14 cellular contexts compared by ENCODE assay signal in the genomic region with DNA sequence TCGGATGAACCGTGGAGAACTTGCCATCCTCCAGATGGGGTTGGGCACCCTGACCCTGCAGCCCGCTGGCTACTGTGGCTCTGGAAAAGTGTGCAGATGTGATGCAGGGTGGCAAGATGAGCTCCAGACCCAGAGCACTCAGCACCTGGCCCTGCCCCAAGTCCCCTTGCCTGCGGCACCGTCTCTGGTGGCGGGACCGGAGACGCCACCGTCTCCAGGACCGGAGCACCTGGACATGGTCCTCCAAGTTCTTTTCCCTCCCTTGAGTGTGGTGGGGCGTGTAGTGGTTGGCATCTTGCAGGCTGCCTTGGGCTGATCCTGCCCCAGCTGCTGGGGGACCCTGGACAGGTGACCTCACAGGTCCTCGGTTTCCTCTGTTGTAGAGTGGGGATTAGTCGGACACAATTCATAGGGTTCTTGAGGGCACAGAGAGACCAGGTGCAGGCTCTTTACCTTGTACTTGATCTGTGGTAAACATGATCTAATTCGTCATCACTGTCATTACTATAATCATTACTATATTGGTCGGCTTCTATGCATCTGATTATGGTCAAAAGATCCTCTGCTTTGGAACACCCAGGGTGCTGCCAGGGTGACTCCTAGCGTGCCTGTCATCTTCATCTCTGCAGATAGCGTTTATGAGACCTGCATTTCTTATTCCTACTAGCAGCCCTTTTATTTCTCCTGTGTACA.
DNase-seq lines count a peak whose midpoint lies in the region; ATAC-seq lines count a peak whose summit lies in the region.
"Had no signal": no experiment of that assay in that cellular context is flagged by ENCODE, and none has a peak within 500 bp of the region (broad histone marks: within the 10 kb centered on the region; RNA-seq: fewer than 3 reads in every experiment).

No MANE protein-coding gene starts in this region.

- H3K79me1 ChIP-seq in neuronal stem cell (ENCODE audit: low read depth, low read length): peaks cover 5% of the 10 kb centered on the region

- H3K9me3 ChIP-seq in right cardiac atrium (ENCODE audit: control insufficient read depth, low read length) (no peaks in the 10 kb centered on the region), GM23248 (ENCODE audit: low read depth) (no peaks in the 10 kb centered on the region), neuronal stem cell (replicated peaks in 1 of 2; ENCODE audit: control insufficient read depth in 2 of 2, insufficient read depth in 1 of 2, low read depth in 1 of 2, low read length in 2 of 2) (no peaks in the 10 kb centered on the region), stomach smooth muscle (ENCODE audit: control insufficient read depth in 2 of 2, low read length in 2 of 2) (no peaks in the 10 kb centered on the region)

- H3K18ac ChIP-seq in neuronal stem cell (ENCODE audit: low read length): peak overlapping the region; percentile 57

- ATAC-seq in Right ventricle myocardium inferior: no peak
- ATAC-seq in right cardiac atrium: no peak

- peak overlapping the region; percentile 97 for H3K14ac ChIP-seq in neuronal stem cell (ENCODE audit: low read length)

- 86% methylated on average over 17 of the region's 17 CpGs for WGBS in right cardiac atrium
- 87% methylated on average over 17 of the region's 17 CpGs for WGBS in GM23248 (ENCODE audit: low coverage in 1 of 2, low lambda C conversion rate in 2 of 2, missing lambda C conversion rate in 2 of 2), 2 experiments
- WGBS in neuronal stem cell (ENCODE audit: extremely low coverage in 2 of 2, insufficient read length in 2 of 2, insufficient replicate concordance in 1 of 2), 2 donors: no CpG with 5 or more reads among the region's 17 CpGs

- H3K4me1 ChIP-seq in right cardiac atrium (ENCODE audit: control insufficient read depth, insufficient read depth, low read length) (no peaks in the 10 kb centered on the region), GM23248 (ENCODE audit: insufficient read depth) (no peaks in the 10 kb centered on the region), neuronal stem cell (ENCODE audit: control insufficient read depth in 2 of 2, insufficient read depth in 1 of 2, low read depth in 1 of 2, low read length in 2 of 2) (no peaks in the 10 kb centered on the region), stomach smooth muscle (ENCODE audit: control insufficient read depth, insufficient read depth, low read length) (peaks cover 45% of the 10 kb centered on the region)

- DNase-seq in Right ventricle myocardium inferior (ENCODE audit: missing footprints): peak; percentile 49
- no peak for DNase-seq in right cardiac atrium
- no peak for DNase-seq in GM23248
- DNase-seq in neuronal stem cell (ENCODE audit: low spot score): no peak
- no peak for DNase-seq in SKM-1 (lab: John Stamatoyannopoulos, UW; ENCODE audit: unreplicated experiment)
- no peak for DNase-seq in glomerular visceral epithelial cell (ENCODE audit: extremely low spot score)
- DNase-seq in RKO (ENCODE audit: low spot score): no peak
- DNase-seq: CD4-positive, CD25-positive, alpha-beta regulatory T cell; NCI-H1436; NCI-H2029; NCI-H510A treated with DMSO at 0.1 percent for 48 hours; NCI-H82; SHP77 treated with DMSO at 0.1 percent for 48 hours had no signal

- no peak overlapping the region for H2BK12ac ChIP-seq in neuronal stem cell (ENCODE audit: low read length)

- no peaks in the 10 kb centered on the region for H3K27me3 ChIP-seq in right cardiac atrium (ENCODE audit: control insufficient read depth, insufficient read depth)
- no peaks in the 10 kb centered on the region for H3K27me3 ChIP-seq in GM23248 (replicated peaks; ENCODE audit: insufficient read depth)
- H3K27me3 ChIP-seq in neuronal stem cell (ENCODE audit: control insufficient read depth in 3 of 3, insufficient read depth in 3 of 3, low read depth in 1 of 3, low read length in 3 of 3): no peaks in the 10 kb centered on the region
- H3K27me3 ChIP-seq in stomach smooth muscle (ENCODE audit: control insufficient read depth in 1 of 2, insufficient read depth in 2 of 2, low read length in 2 of 2): no peaks in the 10 kb centered on the region

- H3K4me2 ChIP-seq in GM23248 (ENCODE audit: unreplicated experiment): no peak overlapping the region
- H3K4me2 ChIP-seq in neuronal stem cell (ENCODE audit: insufficient read depth, low read length, poor library complexity, severe bottlenecking): no peak overlapping the region

- H3K4me3 ChIP-seq in right cardiac atrium (ENCODE audit: low read length) (no peak overlapping the region), GM23248 (no peak overlapping the region), neuronal stem cell (ENCODE audit: low read length in 2 of 2) (peak overlapping the region in 1 of 2 donors; percentile 62), stomach smooth muscle (ENCODE audit: low read length in 2 of 2) (no peak overlapping the region)

- peak overlapping the region; percentile 17 for H4K8ac ChIP-seq in neuronal stem cell (ENCODE audit: low read depth, low read length)

- H2BK120ac ChIP-seq in neuronal stem cell (ENCODE audit: low read depth, low read length): no peak overlapping the region

- H3K27ac ChIP-seq in right cardiac atrium (ENCODE audit: low read length): no peak overlapping the region
- peak overlapping the region; percentile 34; the same call in 1 of the 2 replicates for H3K27ac ChIP-seq in GM23248
- H3K27ac ChIP-seq in neuronal stem cell (replicated peaks; ENCODE audit: low read length): no peak overlapping the region
- peak overlapping the region; percentile 66 for H3K27ac ChIP-seq in stomach smooth muscle (ENCODE audit: low read length)

- 0 out of 2 replicates have a peak overlapping the region, but pooled peaks have one; percentile 21 for H3K9ac ChIP-seq in GM23248
- no peak overlapping the region for H3K9ac ChIP-seq in neuronal stem cell (ENCODE audit: low read depth, low read length, poor library complexity)
- H3K9ac ChIP-seq in stomach smooth muscle (ENCODE audit: low read length in 2 of 2): no peak overlapping the region

- no peak overlapping the region for H2AK5ac ChIP-seq in neuronal stem cell (ENCODE audit: low read depth, low read length)

- H3K79me2 ChIP-seq in GM23248 (ENCODE audit: insufficient read depth): peaks cover 97% of the 10 kb centered on the region

- H3K23ac ChIP-seq in neuronal stem cell (ENCODE audit: low read depth, low read length, poor library complexity): peak overlapping the region; percentile 89

- intact Hi-C loops in Right ventricle myocardium inferior (cut with DNase I): no loop called here
- intact Hi-C loops in right cardiac atrium (cut with DNase I): no loop called here

- H2BK5ac ChIP-seq in neuronal stem cell (ENCODE audit: low read length): no peak overlapping the region

- peaks cover 27% of the 10 kb centered on the region for H4K20me1 ChIP-seq in GM23248 (ENCODE audit: insufficient read depth)

- no peak overlapping the region for H2AFZ ChIP-seq in GM23248
- no peak overlapping the region for H2AFZ ChIP-seq in neuronal stem cell (ENCODE audit: low read length)

- H2BK15ac ChIP-seq in neuronal stem cell (ENCODE audit: low read length): no peak overlapping the region

- H3K36me3 ChIP-seq in GM23248 (ENCODE audit: low read depth) (peaks cover 21% of the 10 kb centered on the region), neuronal stem cell (replicated peaks in 1 of 2; ENCODE audit: control insufficient read depth in 2 of 2, insufficient read depth in 2 of 2, low read length in 2 of 2) (no peaks in the 10 kb centered on the region), stomach smooth muscle (ENCODE audit: control insufficient read depth in 2 of 2, insufficient read depth in 2 of 2, low read length in 2 of 2) (peaks cover 10 to 11% of the 10 kb centered on the region in 2 donors)

- H3K9me2 ChIP-seq in GM23248 (ENCODE audit: insufficient read depth): no peaks in the 10 kb centered on the region

- H3K4ac ChIP-seq in neuronal stem cell (ENCODE audit: low read length): no peak overlapping the region

- H3F3A ChIP-seq in GM23248 (ENCODE audit: insufficient read depth): peaks cover 40% of the 10 kb centered on the region

- H4K91ac ChIP-seq in neuronal stem cell (ENCODE audit: low read depth, low read length, poor library complexity): no peak overlapping the region

- in situ Hi-C loops in GM23248 (cut with MboI): no loop called here

Comparison
In these comparisons a context has a peak if more than half of its experiments do, and no peak if none do; other contexts are left out.
1. H3K27ac ChIP-seq: peak in GM23248 (single experiment) and stomach smooth muscle (single experiment); none in right cardiac atrium (single experiment) and neuronal stem cell (single experiment).